ENCODE assay signal across 21 cellular contexts in the genomic region with DNA sequence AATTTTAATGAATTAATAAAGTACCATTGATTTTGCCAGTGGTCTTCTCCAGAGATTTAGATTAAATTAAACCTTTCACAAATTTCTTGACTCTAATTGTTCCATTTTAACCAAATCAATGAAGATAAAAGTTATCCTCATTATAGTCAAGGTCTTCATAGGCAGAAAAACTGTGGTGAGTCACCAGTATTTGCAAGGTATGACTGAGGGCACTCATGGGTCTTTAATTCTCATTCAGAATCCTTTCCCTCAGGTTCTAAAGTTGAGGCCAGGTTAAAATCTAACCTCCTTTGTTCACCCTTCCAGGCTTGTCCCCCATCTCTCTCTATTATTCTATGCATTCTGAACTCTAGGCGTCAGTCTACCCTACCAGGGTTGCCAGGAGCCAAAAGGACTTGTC.
"Had no signal": no experiment of that assay in that cellular context is flagged by ENCODE, and none has a peak within 500 bp of the region (broad histone marks: within the 10 kb centered on the region; RNA-seq: fewer than 3 reads in every experiment).

No MANE protein-coding gene starts in this region.

- ATAC-seq: activated CD8-positive, alpha-beta memory T cell treated with anti-CD3 and anti-CD28 coated beads, Interleukin-2, amount 10 ng/mL, durations not matched to agents 7 days and 5 days; activated CD8-positive, alpha-beta T cell treated with anti-CD3 and anti-CD28 coated beads for 36 hours; activated naive CD8-positive, alpha-beta T cell treated with anti-CD3 and anti-CD28 coated beads, Interleukin-2, amount 50 U/mL, for 24 hours; left cardiac atrium; mucosa of descending colon; sciatic nerve had no signal

- H3K4me1 ChIP-seq: testis, uterus had no signal

- H3K27ac ChIP-seq: testis, uterus, WERI-Rb-1 had no signal

- H3K9me3 ChIP-seq: mucosa of descending colon, testis, uterus had no signal

- H3K27me3 ChIP-seq: testis, uterus had no signal

- H3K36me3 ChIP-seq: uterus, WERI-Rb-1 had no signal

- H3K4me3 ChIP-seq: mucosa of descending colon, testis, uterus had no signal

- DNase-seq: activated CD4-positive, alpha-beta T cell treated with anti-CD3 and anti-CD28 coated beads, Interleukin-2, amount 10 ng/mL, durations not matched to agents 7 days and 5 days; activated CD4-positive, CD25-positive, alpha-beta regulatory T cell treated with anti-CD3 and anti-CD28 coated beads, Interleukin-2, amount 50 U/mL, for 72 hours; activated CD8-positive, alpha-beta memory T cell treated with anti-CD3 and anti-CD28 coated beads, Interleukin-2, amount 10 ng/mL, durations not matched to agents 7 days and 5 days; activated CD8-positive, alpha-beta T cell treated with anti-CD3 and anti-CD28 coated beads for 36 hours; activated gamma-delta T cell; activated naive CD4-positive, alpha-beta T cell treated with anti-CD3 and anti-CD28 coated beads, Interleukin-2, amount 50 U/mL, for 16 hours; activated naive CD8-positive, alpha-beta T cell treated with anti-CD3 and anti-CD28 coated beads, Interleukin-2, amount 50 U/mL, for 24 hours; activated T-cell treated with anti-CD3 and anti-CD28 coated beads for 4 hours; hippocampal formation; left cardiac atrium; mucosa of descending colon; nephron progenitor cell; stimulated activated CD4-positive, alpha-beta T cell treated with anti-CD3 and anti-CD28 coated beads, Interleukin-2, amount 100 ng/mL, for 48 hours; stimulated activated naive CD4-positive, alpha-beta T cell; testis; trophoblast cell; uterus; WERI-Rb-1 had no signal

- FAIRE-seq: frontal cortex, TTC549 had no signal
